20 cellular contexts compared by ENCODE assay signal in the genomic region with DNA sequence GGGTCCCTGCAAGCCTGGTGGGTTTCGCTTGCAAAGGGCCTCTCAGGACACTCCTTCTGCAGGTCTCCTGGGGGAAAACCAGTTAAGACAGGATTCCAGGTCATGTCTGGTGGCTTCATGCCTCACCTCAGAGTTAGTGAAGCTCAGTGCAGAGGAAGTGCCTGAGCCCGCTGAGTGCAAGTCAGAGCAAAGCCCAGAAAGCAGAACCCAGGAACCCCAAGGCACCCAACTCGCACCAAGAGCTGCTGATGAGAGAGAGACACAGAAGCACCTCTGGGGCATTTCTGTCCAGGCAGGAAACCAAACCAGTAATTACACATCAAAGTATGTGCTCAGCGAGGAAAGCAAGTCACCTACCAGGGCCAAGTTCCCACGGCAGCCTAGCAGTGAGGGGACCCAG.
"Had no signal": no experiment of that assay in that cellular context is flagged by ENCODE, and none has a peak within 500 bp of the region (broad histone marks: within the 10 kb centered on the region; RNA-seq: fewer than 3 reads in every experiment).

No MANE protein-coding gene starts in this region.

- H3K4me1 Mint-ChIP-seq: activated CD4-positive, alpha-beta T cell treated with anti-CD3 and anti-CD28 coated beads for 36 hours; activated CD8-positive, alpha-beta memory T cell treated with anti-CD3 and anti-CD28 coated beads, Interleukin-2, amount 10 ng/mL, durations not matched to agents 7 days and 5 days; nephron; T-cell had no signal

- H3K4me3 Mint-ChIP-seq: activated CD4-positive, alpha-beta T cell treated with anti-CD3 and anti-CD28 coated beads for 36 hours; activated CD8-positive, alpha-beta memory T cell treated with anti-CD3 and anti-CD28 coated beads, Interleukin-2, amount 10 ng/mL, durations not matched to agents 7 days and 5 days; activated CD8-positive, alpha-beta T cell treated with anti-CD3 and anti-CD28 coated beads, Interleukin-2, amount 10 ng/mL, durations not matched to agents 7 days and 5 days; nephron; T-cell; T-helper 2 cell treated with Interferon-gamma antibody and Interleukin-4, amounts not matched to agents 5 μg/mL and 100 μg/mL, for 36 hours had no signal

- H3K27ac Mint-ChIP-seq: activated CD4-positive, alpha-beta T cell treated with anti-CD3 and anti-CD28 coated beads for 36 hours; activated CD8-positive, alpha-beta memory T cell treated with anti-CD3 and anti-CD28 coated beads, Interleukin-2, amount 10 ng/mL, durations not matched to agents 7 days and 5 days; activated CD8-positive, alpha-beta T cell treated with anti-CD3 and anti-CD28 coated beads, Interleukin-2, amount 10 ng/mL, durations not matched to agents 7 days and 5 days; activated naive CD4-positive, alpha-beta T cell treated with anti-CD3 and anti-CD28 coated beads, Interleukin-2, amount 50 U/mL, for 72 hours; activated T-helper 2 cell treated with anti-CD3 and anti-CD28 coated beads, Interferon-gamma antibody, Interleukin-2, Interleukin-4, amounts not matched to agents 10 μg/mL and 5 μg/mL and 100 μg/mL, durations not matched to agents 14 hours and 24 hours and 36 hours; nephron; T-cell; T-helper 2 cell treated with Interferon-gamma antibody and Interleukin-4, amounts not matched to agents 5 μg/mL and 100 μg/mL, for 36 hours had no signal

- H3K4me1 ChIP-seq: heart right ventricle, left lung, lower lobe of right lung, spleen, upper lobe of left lung had no signal

- DNase-seq: activated CD4-positive, alpha-beta T cell treated with anti-CD3 and anti-CD28 coated beads for 36 hours; activated CD4-positive, CD25-positive, alpha-beta regulatory T cell; activated CD8-positive, alpha-beta memory T cell treated with anti-CD3 and anti-CD28 coated beads, Interleukin-2, amount 10 ng/mL, durations not matched to agents 7 days and 5 days; activated CD8-positive, alpha-beta T cell treated with anti-CD3 and anti-CD28 coated beads, Interleukin-2, amount 10 ng/mL, durations not matched to agents 7 days and 5 days; activated T-cell treated with anti-CD3 and anti-CD28 coated beads, Interleukin-2, amount 50 U/mL, for 48 hours; dermis blood vessel endothelial cell; effector CD4-positive, alpha-beta T cell; foreskin fibroblast; heart right ventricle; left lung; lower lobe of right lung; spleen; stimulated activated naive CD4-positive, alpha-beta T cell treated with Interleukin-2 at 50 U/mL for 16 hours; T-cell had no signal

- H3K9me3 Mint-ChIP-seq: activated naive CD4-positive, alpha-beta T cell treated with anti-CD3 and anti-CD28 coated beads, Interleukin-2, amount 50 U/mL, for 72 hours; activated T-helper 2 cell treated with anti-CD3 and anti-CD28 coated beads, Interferon-gamma antibody, Interleukin-2, Interleukin-4, amounts not matched to agents 10 μg/mL and 5 μg/mL and 100 μg/mL, durations not matched to agents 14 hours and 24 hours and 36 hours; nephron; T-cell; T-helper 2 cell treated with Interferon-gamma antibody and Interleukin-4, amounts not matched to agents 5 μg/mL and 100 μg/mL, for 36 hours had no signal

- H3K4me3 ChIP-seq: heart right ventricle, left lung, lower lobe of right lung, spleen, upper lobe of left lung had no signal

- H3K36me3 ChIP-seq: heart right ventricle, left lung, lower lobe of right lung, spleen, upper lobe of left lung had no signal

- H3K36me3 Mint-ChIP-seq: activated CD8-positive, alpha-beta memory T cell treated with anti-CD3 and anti-CD28 coated beads, Interleukin-2, amount 10 ng/mL, durations not matched to agents 7 days and 5 days; activated naive CD4-positive, alpha-beta T cell treated with anti-CD3 and anti-CD28 coated beads, Interleukin-2, amount 50 U/mL, for 72 hours; T-cell had no signal

- H3K27ac ChIP-seq: heart right ventricle, left lung, lower lobe of right lung, spleen, upper lobe of left lung had no signal

- ATAC-seq: activated CD4-positive, alpha-beta T cell treated with anti-CD3 and anti-CD28 coated beads for 36 hours; activated CD8-positive, alpha-beta memory T cell treated with anti-CD3 and anti-CD28 coated beads, Interleukin-2, amount 10 ng/mL, durations not matched to agents 7 days and 5 days; activated CD8-positive, alpha-beta T cell treated with anti-CD3 and anti-CD28 coated beads, Interleukin-2, amount 10 ng/mL, durations not matched to agents 7 days and 5 days; activated naive CD4-positive, alpha-beta T cell treated with anti-CD3 and anti-CD28 coated beads, Interleukin-2, amount 50 U/mL, for 72 hours; left lung; lower lobe of right lung; right cardiac atrium; T-cell had no signal

- H3K9me3 ChIP-seq: heart right ventricle, left lung, lower lobe of right lung, spleen, upper lobe of left lung had no signal
